In the genomic region with DNA sequence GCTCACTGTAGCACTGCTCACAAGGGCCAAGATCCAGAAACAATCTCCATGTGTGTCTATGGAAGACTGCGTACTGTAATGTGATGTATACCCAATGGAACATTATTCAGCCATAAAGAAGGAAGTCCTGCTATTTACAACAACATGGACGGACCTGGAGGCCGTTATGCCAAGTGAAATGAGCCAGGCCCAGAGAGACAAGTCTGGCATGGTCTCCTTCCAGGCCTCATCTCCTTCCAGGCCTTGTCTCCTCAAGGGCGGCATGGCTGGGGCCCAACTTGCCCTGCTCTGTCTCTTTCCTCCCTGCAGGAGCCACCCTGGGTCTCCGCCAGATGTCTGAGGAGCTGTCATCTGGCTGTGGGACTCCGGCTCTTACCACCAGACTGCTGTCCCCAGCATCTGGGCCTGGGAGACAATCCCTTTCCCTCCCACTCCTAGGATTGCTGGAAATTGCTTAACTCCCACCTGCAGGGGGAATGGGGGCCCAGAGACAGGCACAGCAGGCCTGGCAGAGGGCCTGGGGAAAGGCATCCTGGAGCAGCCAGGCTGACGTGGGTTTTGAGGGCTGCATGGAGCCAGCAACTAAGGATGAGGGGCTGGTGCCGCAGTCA, we compare ENCODE assay signal across 1 cellular context.
TF ChIP-seq lines count a peak whose summit lies in the region.

No MANE protein-coding gene starts in this region.

TF ChIP-seq in HEK293, 187 proteins besides CTCF, POLR2A, EP300 and RAD21 (continued from another document):
- TF ChIP-seq ZNF341 (tag by site-specific recombination; IDR thresholded peaks at IDR 0.05; ENCODE audit: low read depth), result peak; percentile 9; the same call in 1 of the 2 replicates
- TF ChIP-seq, protein P1, sequence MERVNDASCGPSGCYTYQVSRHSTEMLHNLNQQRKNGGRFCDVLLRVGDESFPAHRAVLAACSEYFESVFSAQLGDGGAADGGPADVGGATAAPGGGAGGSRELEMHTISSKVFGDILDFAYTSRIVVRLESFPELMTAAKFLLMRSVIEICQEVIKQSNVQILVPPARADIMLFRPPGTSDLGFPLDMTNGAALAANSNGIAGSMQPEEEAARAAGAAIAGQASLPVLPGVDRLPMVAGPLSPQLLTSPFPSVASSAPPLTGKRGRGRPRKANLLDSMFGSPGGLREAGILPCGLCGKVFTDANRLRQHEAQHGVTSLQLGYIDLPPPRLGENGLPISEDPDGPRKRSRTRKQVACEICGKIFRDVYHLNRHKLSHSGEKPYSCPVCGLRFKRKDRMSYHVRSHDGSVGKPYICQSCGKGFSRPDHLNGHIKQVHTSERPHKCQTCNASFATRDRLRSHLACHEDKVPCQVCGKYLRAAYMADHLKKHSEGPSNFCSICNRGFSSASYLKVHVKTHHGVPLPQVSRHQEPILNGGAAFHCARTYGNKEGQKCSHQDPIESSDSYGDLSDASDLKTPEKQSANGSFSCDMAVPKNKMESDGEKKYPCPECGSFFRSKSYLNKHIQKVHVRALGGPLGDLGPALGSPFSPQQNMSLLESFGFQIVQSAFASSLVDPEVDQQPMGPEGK (tag by site-specific recombination; IDR thresholded peaks at IDR 0.05), result no peak
- TF ChIP-seq ZNF664 (tag by site-specific recombination; IDR thresholded peaks at IDR 0.05), result no peak
- no peak for TF ChIP-seq ZNF335 (tag by site-specific recombination; conservative IDR thresholded peaks at IDR 0.05)
- peak; percentile 84 for TF ChIP-seq EGR2 (tag by site-specific recombination; IDR thresholded peaks at IDR 0.05; ENCODE audit: low read depth)
- TF ChIP-seq, protein P2, sequence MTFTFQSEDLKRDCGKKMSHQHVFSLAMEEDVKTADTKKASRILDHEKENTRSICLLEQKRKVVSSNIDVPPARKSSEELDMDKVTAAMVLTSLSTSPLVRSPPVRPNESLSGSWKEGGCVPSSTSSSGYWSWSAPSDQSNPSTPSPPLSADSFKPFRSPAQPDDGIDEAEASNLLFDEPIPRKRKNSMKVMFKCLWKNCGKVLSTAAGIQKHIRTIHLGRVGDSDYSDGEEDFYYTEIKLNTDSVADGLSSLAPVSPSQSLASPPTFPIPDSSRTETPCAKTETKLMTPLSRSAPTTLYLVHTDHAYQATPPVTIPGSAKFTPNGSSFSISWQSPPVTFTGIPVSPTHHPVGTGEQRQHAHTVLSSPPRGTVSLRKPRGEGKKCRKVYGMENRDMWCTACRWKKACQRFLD (tag by site-specific recombination; IDR thresholded peaks at IDR 0.05), result no peak
- TF ChIP-seq ZNF596 (tag by site-specific recombination; IDR thresholded peaks at IDR 0.05), result no peak
- TF ChIP-seq ZIC2 (tag by site-specific recombination; IDR thresholded peaks at IDR 0.05), result peak; percentile 86
- peak; percentile 79 for TF ChIP-seq ZFHX2 (tag by site-specific recombination; conservative IDR thresholded peaks at IDR 0.05)
- TF ChIP-seq ZNF146 (tag by site-specific recombination; IDR thresholded peaks at IDR 0.05), result peak; percentile 51; the same call in 1 of the 2 replicates
- no peak for TF ChIP-seq KLF16 (tag by site-specific recombination; IDR thresholded peaks at IDR 0.05)
